1 cellular context compared by ENCODE assay signal in genomic region chr5:151683936-151684586, GRCh38.
TF ChIP-seq lines count a peak whose summit lies in the region.

No MANE protein-coding gene starts in this region.

TF ChIP-seq in K562, 482 proteins besides CTCF, POLR2A, EP300 and RAD21:
- no peak for TF ChIP-seq NFIC (IDR thresholded peaks at IDR 0.05)
- no peak for TF ChIP-seq RBM25 (IDR thresholded peaks at IDR 0.05; ENCODE audit: low read depth, low read length, severe bottlenecking)
- TF ChIP-seq PBX2 (CRISPR knock-in tag; IDR thresholded peaks at IDR 0.05; ENCODE audit: low read depth) = no peak
- 0 out of 2 replicates have a peak, but pooled peaks have one; percentile 1 for TF ChIP-seq PBX2 (tag; conservative IDR thresholded peaks at IDR 0.05; ENCODE audit: low read depth)
- no peak for TF ChIP-seq POLR2AphosphoS2 (IDR thresholded peaks at IDR 0.05; ENCODE audit: low read length)
